Comparison of ENCODE assay signal across 12 cellular contexts in genomic region chr14:94041551-94042346, GRCh38. TPM values are rescaled to one million over a fixed set of nuclear protein-coding genes. Genes with fewer than 3 reads are reported as not detected.
DNase-seq lines count a peak whose midpoint lies in the region; ATAC-seq and TF ChIP-seq lines count a peak whose summit lies in the region.
"Had no signal": no experiment of that assay in that cellular context is flagged by ENCODE, and none has a peak within 500 bp of the region (broad histone marks: within the 10 kb centered on the region; RNA-seq: fewer than 3 reads in every experiment).

No MANE protein-coding gene starts in this region.

- no peak overlapping the region for H3K4me3 Mint-ChIP-seq in stimulated activated naive CD8-positive, alpha-beta T cell treated with anti-CD3 and anti-CD28 coated beads, Interleukin-15, amount 100 ng/mL, for 72 hours
- peak overlapping the region in 1 of 8 donors; percentile 53 for H3K4me3 Mint-ChIP-seq in naive B cell

- H3K27me3 Mint-ChIP-seq in stimulated activated naive CD8-positive, alpha-beta T cell treated with anti-CD3 and anti-CD28 coated beads, Interleukin-15, amount 100 ng/mL, for 72 hours, result no peaks in the 10 kb centered on the region
- peaks cover 0 to 1% (median 0%) of the 10 kb centered on the region in 3 donors for H3K27me3 Mint-ChIP-seq in naive B cell
- H3K27me3 Mint-ChIP-seq: IgD-negative memory B cell had no signal

- no peaks in the 10 kb centered on the region for H3K9me3 Mint-ChIP-seq in stimulated activated naive CD8-positive, alpha-beta T cell treated with anti-CD3 and anti-CD28 coated beads, Interleukin-15, amount 100 ng/mL, for 72 hours
- H3K9me3 Mint-ChIP-seq in naive B cell, result no peaks in the 10 kb centered on the region
- H3K9me3 Mint-ChIP-seq: IgD-negative memory B cell had no signal

- H3K36me3 Mint-ChIP-seq in naive B cell, result no peaks in the 10 kb centered on the region
- H3K36me3 Mint-ChIP-seq: IgD-negative memory B cell had no signal

- ATAC-seq in stimulated activated naive CD8-positive, alpha-beta T cell treated with anti-CD3 and anti-CD28 coated beads, Interleukin-15, amount 100 ng/mL, for 72 hours, result no peak
- ATAC-seq in stimulated activated naive CD8-positive, alpha-beta T cell treated with anti-CD3 and anti-CD28 coated beads, Interleukin-15, Interleukin-2, amounts not matched to agents 100 U/mL and 50 U/mL, for 24 hours, result no peak
- no peak for ATAC-seq in naive B cell (ENCODE audit: low read depth in 2 of 2)
- no peak for ATAC-seq in HG03378 (IDR thresholded peaks at IDR 0.05; ENCODE audit: unreplicated experiment)
- ATAC-seq in HG02798 (IDR thresholded peaks at IDR 0.05; ENCODE audit: poor library complexity, unreplicated experiment), result no peak

- peak overlapping the region; percentile 0 to 2 for H3K27ac Mint-ChIP-seq in stimulated activated naive CD8-positive, alpha-beta T cell treated with anti-CD3 and anti-CD28 coated beads, Interleukin-15, amount 100 ng/mL, for 72 hours
- peak overlapping the region in 4 of 6 donors; percentile 41 to 78 (median 62) for H3K27ac Mint-ChIP-seq in naive B cell

- no peak for TF ChIP-seq CTCF in fibroblast of the aortic adventitia (IDR thresholded peaks at IDR 0.05; ENCODE audit: insufficient read depth, low read length)

- no peak overlapping the region for H3K4me3 ChIP-seq in fibroblast of the aortic adventitia (ENCODE audit: low read depth, low read length)

- no peak for DNase-seq in stimulated activated naive CD8-positive, alpha-beta T cell treated with anti-CD3 and anti-CD28 coated beads, Interleukin-15, amount 100 ng/mL, for 72 hours
- DNase-seq in stimulated activated naive CD8-positive, alpha-beta T cell treated with anti-CD3 and anti-CD28 coated beads, Interleukin-15, Interleukin-2, amounts not matched to agents 100 U/mL and 50 U/mL, for 24 hours, result no peak
- DNase-seq in fibroblast of the aortic adventitia (ENCODE audit: low read depth) (peak; percentile 92), naive B cell (no peak), NK-92 (lab: John Stamatoyannopoulos, UW; ENCODE audit: unreplicated experiment) (no peak)
- DNase-seq in effector CD8-positive, alpha-beta T cell (lab: John Stamatoyannopoulos, UW), result no peak
- DNase-seq: ACHN, NCI-H2029 treated with DMSO at 0.1 percent for 48 hours had no signal

- H3K4me1 Mint-ChIP-seq in stimulated activated naive CD8-positive, alpha-beta T cell treated with anti-CD3 and anti-CD28 coated beads, Interleukin-15, amount 100 ng/mL, for 72 hours, result peaks cover 2% of the 10 kb centered on the region
- peaks cover 0 to 3% (median under 1%) of the 10 kb centered on the region in 3 donors for H3K4me1 Mint-ChIP-seq in naive B cell

RNA-seq across cellular contexts. Expression of gene OTUB2, which starts 15.6 kb away (rescaled TPM):
- 2.5 and 2.8 TPM in 2 replicates for total RNA-seq in fibroblast of the aortic adventitia (ENCODE audit: low replicate concordance)
- under 1 TPM in 5 of 6 donors, not detected in 1; 0.08 to 0.23 (median 0.20) TPM for polyA plus RNA-seq in naive B cell (ENCODE audit: low read depth in 6 of 6)

RNA-seq across cellular contexts. Expression of gene DDX24, which starts 39.3 kb away (rescaled TPM):
- 130 and 446 TPM in 2 replicates for total RNA-seq in fibroblast of the aortic adventitia (ENCODE audit: low replicate concordance)
- 100 to 1,000 TPM in 5 of 6 donors, 10 to 100 TPM in 1; 90.3 to 213 (median 177) TPM for polyA plus RNA-seq in naive B cell (ENCODE audit: low read depth in 6 of 6)

RNA-seq across cellular contexts. Expression of gene IFI27L1, which starts 39.4 kb away (rescaled TPM):
- 8.9 and 12.2 TPM in 2 replicates for total RNA-seq in fibroblast of the aortic adventitia (ENCODE audit: low replicate concordance)
- polyA plus RNA-seq in naive B cell (ENCODE audit: low read depth in 6 of 6), result 10 to 100 TPM in 1 of 6 donors, 1 to 10 TPM in 5; 5.0 to 11.1 (median 5.8) TPM

RNA-seq across cellular contexts. Expression of gene CCDC197, which starts 44.6 kb away (rescaled TPM):
- total RNA-seq in fibroblast of the aortic adventitia (ENCODE audit: low replicate concordance), result not detected in 2 replicates
- not detected for polyA plus RNA-seq in naive B cell (ENCODE audit: low read depth in 6 of 6)
- total RNA-seq: bronchial epithelial cell had no signal
- polyA plus RNA-seq: IgD-negative memory B cell had no signal
